ENCODE assay signal across 16 cellular contexts in the genomic region with DNA sequence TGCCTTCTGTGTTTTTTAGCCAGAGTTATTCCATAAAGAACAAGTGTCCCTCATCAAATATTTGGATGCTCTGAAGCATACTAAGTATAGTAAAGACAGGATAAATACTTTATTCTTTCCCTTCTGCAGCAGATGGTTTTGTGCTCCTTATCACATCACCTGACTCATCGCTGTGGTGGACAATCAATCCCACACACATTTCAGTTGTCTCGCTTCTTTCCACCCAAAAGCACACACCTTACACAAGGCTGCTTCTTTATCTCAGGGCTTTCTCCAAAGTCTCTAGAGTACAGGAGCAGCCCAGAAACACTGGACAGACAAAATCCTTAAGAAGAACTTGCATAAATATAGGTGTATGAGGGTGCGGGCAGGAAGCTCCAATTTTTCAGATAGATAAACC. TPM values are rescaled to one million over a fixed set of nuclear protein-coding genes. Genes with fewer than 3 reads are reported as not detected.
DNase-seq lines count a peak whose midpoint lies in the region; ATAC-seq and TF ChIP-seq lines count a peak whose summit lies in the region.
"Had no signal": no experiment of that assay in that cellular context is flagged by ENCODE, and none has a peak within 500 bp of the region (broad histone marks: within the 10 kb centered on the region; RNA-seq: fewer than 3 reads in every experiment).

No MANE protein-coding gene starts in this region.

- DNase-seq in COLO829 (ENCODE audit: low spot score), result peak; percentile 13
- peak; percentile 17 for DNase-seq in ELR (ENCODE audit: low read depth)
- DNase-seq in PC-9, result no peak
- peak; percentile 18 for DNase-seq in fibroblast of villous mesenchyme (ENCODE audit: low read depth)
- DNase-seq in aorta, result no peak
- DNase-seq in T-helper 9 cell, result no peak
- no peak for DNase-seq in NCI-H2171 (lab: John Stamatoyannopoulos, UW)
- DNase-seq: CD8-positive, alpha-beta memory T cell; DMS 273 treated with DMSO at 0.1 percent for 48 hours; KG1; MG63; NCI-H1105; NCI-H1694 treated with DMSO at 0.1 percent for 48 hours; NCI-H446 treated with DMSO at 0.1 percent for 48 hours; SIG-M5 had no signal

- no peak overlapping the region for H3K4me2 ChIP-seq in PC-9
- H3K4me2 ChIP-seq: BLaER1 had no signal

- CTCF ChIA-PET in PC-9 (lab: Charles Lee), result no interaction called here

- BruUV-seq in PC-9 (replicated peaks; lab: Mats Ljungman, UMichigan), result no TSS peak

- TF ChIP-seq CTCF in PC-9 (conservative IDR thresholded peaks at IDR 0.05) (no peak), fibroblast of villous mesenchyme (IDR thresholded peaks at IDR 0.05; ENCODE audit: insufficient read depth, low read depth, low read length) (no peak)

- POLR2A ChIA-PET in PC-9 (lab: Charles Lee; ENCODE audit: unreplicated experiment), result no interaction called here

- H3K4me3 ChIP-seq in PC-9, result no peak overlapping the region
- no peak overlapping the region for H3K4me3 ChIP-seq in fibroblast of villous mesenchyme (ENCODE audit: low read depth, low read length)
- H3K4me3 ChIP-seq in aorta (ENCODE audit: low read length in 2 of 2), result no peak overlapping the region
- H3K4me3 ChIP-seq: BLaER1, MG63 had no signal

- H3F3A ChIP-seq in PC-9 (ENCODE audit: insufficient read depth, low read depth), result peaks cover 34% of the 10 kb centered on the region

- ATAC-seq in aorta (ENCODE audit: low FRiP score), result no peak

- 0 out of 2 replicates have a peak overlapping the region, but pooled peaks have one; percentile 14 for H3K27ac ChIP-seq in PC-9
- H3K27ac ChIP-seq in aorta (ENCODE audit: low read depth in 1 of 2, low read length in 2 of 2), result no peak overlapping the region
- H3K27ac ChIP-seq: BLaER1 had no signal

- intact Hi-C loops in PC-9 (cut with micrococcal nuclease; ENCODE audit: unreplicated experiment) (no loop called here), aorta (cut with DNase I) (no loop called here)

- no peak overlapping the region for H2AFZ ChIP-seq in PC-9

- H3K27me3 ChIP-seq in PC-9 (ENCODE audit: insufficient read depth, low read depth) (no peaks in the 10 kb centered on the region), aorta (ENCODE audit: control insufficient read depth in 1 of 2, insufficient read depth in 2 of 2, low read length in 1 of 2) (no peaks in the 10 kb centered on the region)
- H3K27me3 ChIP-seq: BLaER1, MG63 had no signal

- H3K9me2 ChIP-seq in PC-9 (ENCODE audit: insufficient read depth), result no peaks in the 10 kb centered on the region

- H3K79me2 ChIP-seq in PC-9 (ENCODE audit: low read depth), result peaks cover 99% of the 10 kb centered on the region

- H4K20me1 ChIP-seq in PC-9 (ENCODE audit: insufficient read depth), result peaks cover 36% of the 10 kb centered on the region
- H4K20me1 ChIP-seq: BLaER1 had no signal

- 94 to 98% methylated on average over 3 of the region's 3 CpGs for WGBS in aorta, 2 donors

- H3K36me3 ChIP-seq in PC-9 (ENCODE audit: low read depth), result peaks cover 7% of the 10 kb centered on the region; the same call in 1 of the 2 replicates
- H3K36me3 ChIP-seq in aorta (ENCODE audit: control insufficient read depth in 1 of 2, insufficient read depth in 2 of 2, low read length in 1 of 2), result no peaks in the 10 kb centered on the region
- H3K36me3 ChIP-seq: BLaER1 had no signal

- no peaks in the 10 kb centered on the region for H3K9me3 ChIP-seq in PC-9 (ENCODE audit: insufficient read depth, low read depth)
- H3K9me3 ChIP-seq in aorta (ENCODE audit: control insufficient read depth, low read length), result no peaks in the 10 kb centered on the region
- H3K9me3 ChIP-seq: BLaER1, MG63 had no signal

- H3K4me1 ChIP-seq in PC-9 (replicated peaks; ENCODE audit: insufficient read depth) (peaks cover 22% of the 10 kb centered on the region), aorta (ENCODE audit: control insufficient read depth in 1 of 2, insufficient read depth in 2 of 2, low read length in 2 of 2) (no peaks in the 10 kb centered on the region)
- H3K4me1 ChIP-seq: BLaER1 had no signal

RNA-seq across cellular contexts. Expression of a gene that starts 43.4 kb away (rescaled TPM):
- 132 and 139 TPM in 2 replicates for total RNA-seq in PC-9 (2021)
- total RNA-seq in fibroblast of villous mesenchyme, result 9.1 and 12.2 TPM in 2 replicates
- 1 to 10 TPM in 1 of 2 donors, under 1 TPM in 1; 0.71 to 1.6 TPM for total RNA-seq in aorta
- under 1 TPM in 1 of 2 donors, not detected in 1; 0.08 TPM for polyA plus RNA-seq in aorta

Comparison
In these comparisons a context has a peak if more than half of its experiments do, and no peak if none do; other contexts are left out.
1. DNase-seq: peak in COLO829 (single experiment), ELR (single experiment) and fibroblast of villous mesenchyme (single experiment); none in PC-9 (0 of 2), aorta (0 of 2), T-helper 9 cell (single experiment) and NCI-H2171 (single experiment).
2. RNA of a gene that starts 43.4 kb away (total RNA-seq): 132 to 139 TPM in PC-9; 9.1 to 12.2 TPM in fibroblast of villous mesenchyme and 0.71 to 1.6 TPM in aorta; every median in the first group is over 10 times any median in the second.